21 cellular contexts compared by ENCODE assay signal in the genomic region with DNA sequence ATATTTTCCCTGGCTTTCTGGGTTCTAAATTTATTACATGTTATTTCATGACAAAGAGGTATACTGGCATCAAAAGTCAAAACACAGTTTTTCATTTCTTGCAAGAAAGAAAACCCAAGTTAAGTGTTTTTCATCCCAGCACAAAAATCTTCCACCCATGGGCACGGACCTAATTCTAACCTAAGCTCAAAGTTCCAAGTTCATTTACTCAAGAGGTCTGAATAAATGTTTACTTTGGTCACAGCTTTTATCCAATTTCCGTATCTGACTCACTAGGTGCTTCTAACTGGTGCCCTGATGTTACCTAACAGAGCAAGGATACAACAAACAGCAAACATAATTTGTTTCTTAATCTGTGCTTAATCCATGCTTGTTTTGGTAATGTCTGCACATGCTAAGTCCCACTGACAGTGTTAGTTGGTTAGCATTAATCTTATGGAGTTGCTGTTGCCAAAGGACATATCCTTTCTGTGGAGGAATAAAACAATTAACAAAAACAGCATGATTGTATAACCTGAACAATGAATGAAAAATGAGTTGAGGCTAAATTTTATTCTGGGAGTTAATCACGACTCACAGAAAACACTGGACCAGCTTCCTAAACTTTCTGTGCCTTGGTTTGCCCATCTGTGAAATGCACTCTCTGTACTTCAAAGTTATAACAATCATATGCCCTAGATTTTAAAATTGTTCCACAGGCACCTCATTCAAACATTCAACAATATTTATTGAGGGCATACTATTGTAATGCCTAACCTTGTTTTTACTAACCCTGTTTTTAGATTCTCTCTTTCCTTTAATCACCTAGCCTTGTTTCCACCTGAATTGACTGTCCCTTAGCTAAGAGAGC. TPM values are rescaled to one million over a fixed set of nuclear protein-coding genes. Genes with fewer than 3 reads are reported as not detected.
DNase-seq lines count a peak whose midpoint lies in the region; ATAC-seq and TF ChIP-seq lines count a peak whose summit lies in the region.
"Had no signal": no experiment of that assay in that cellular context is flagged by ENCODE, and none has a peak within 500 bp of the region (broad histone marks: within the 10 kb centered on the region; RNA-seq: fewer than 3 reads in every experiment).

No MANE protein-coding gene starts in this region.

- H3K27ac Mint-ChIP-seq in type B pancreatic cell (peak overlapping the region; percentile 42), nephron progenitor cell (no peak overlapping the region)
- H3K27ac Mint-ChIP-seq: activated naive CD8-positive, alpha-beta T cell; activated T-cell treated with anti-CD3 and anti-CD28 coated beads, Interleukin-2, amount 50 U/mL, for 72 hours; natural killer cell treated with Interleukin-12 subunit alpha and Interleukin-12 subunit beta and Interleukin-15 and Interleukin-18, amount 100 ng/mL, for 72 hours had no signal

- H3K36me3 Mint-ChIP-seq in type B pancreatic cell: no peaks in the 10 kb centered on the region
- peaks cover 5% of the 10 kb centered on the region for H3K36me3 Mint-ChIP-seq in nephron progenitor cell (ENCODE audit: low read depth)
- H3K36me3 Mint-ChIP-seq: activated naive CD8-positive, alpha-beta T cell; natural killer cell treated with Interleukin-12 subunit alpha and Interleukin-12 subunit beta and Interleukin-15 and Interleukin-18, amount 100 ng/mL, for 72 hours had no signal

- 49 to 59% methylated on average over 3 of the region's 3 CpGs for WGBS in gastroesophageal sphincter (ENCODE audit: low coverage in 1 of 2), 2 donors

- H3K4me3 Mint-ChIP-seq in type B pancreatic cell (no peak overlapping the region), nephron progenitor cell (no peak overlapping the region)
- H3K4me3 Mint-ChIP-seq: activated naive CD8-positive, alpha-beta T cell; activated T-cell treated with anti-CD3 and anti-CD28 coated beads, Interleukin-2, amount 50 U/mL, for 72 hours; natural killer cell treated with Interleukin-12 subunit alpha and Interleukin-12 subunit beta and Interleukin-15 and Interleukin-18, amount 100 ng/mL, for 72 hours had no signal

- DNase-seq in SIG-M5 treated with dmso at 0.1 percent for 504 hours (lab: John Stamatoyannopoulos, UW; ENCODE audit: unreplicated experiment) (peak; percentile 37), SIG-M5 (lab: John Stamatoyannopoulos, UW) (no peak), NCI-H82 treated with DMSO at 0.1 percent for 48 hours (lab: John Stamatoyannopoulos, UW; ENCODE audit: unreplicated experiment) (peak; percentile 47), left lobe of liver (ENCODE audit: low spot score) (no peak), type B pancreatic cell (ENCODE audit: extremely low spot score, unreplicated experiment) (no peak), nephron progenitor cell (no peak)
- DNase-seq: activated CD4-positive, CD25-positive, alpha-beta regulatory T cell; activated CD8-positive, alpha-beta memory T cell treated with anti-CD3 and anti-CD28 coated beads for 24 hours; activated T-cell treated with anti-CD3 and anti-CD28 coated beads, Interleukin-2, amount 50 U/mL, for 72 hours; H7; IMR-90; NCI-H2029; NCI-H524 treated with DMSO at 0.1 percent for 48 hours had no signal

- no peaks in the 10 kb centered on the region for H3K9me3 ChIP-seq in gastroesophageal sphincter
- H3K9me3 ChIP-seq: vagina had no signal

- no peak overlapping the region for H3K27ac ChIP-seq in gastroesophageal sphincter
- H3K27ac ChIP-seq: BLaER1 treated with 17β-estradiol and CSF1 and Interleukin-3, amounts not matched to agents 10 nM and 100 nM; SK-N-MC; vagina had no signal

- TF ChIP-seq EP300 in gastroesophageal sphincter (IDR thresholded peaks at IDR 0.05): no peak

- H3K4me1 Mint-ChIP-seq in type B pancreatic cell (ENCODE audit: unreplicated experiment): peaks cover 5% of the 10 kb centered on the region
- peaks cover 35% of the 10 kb centered on the region for H3K4me1 Mint-ChIP-seq in nephron progenitor cell

- no peaks in the 10 kb centered on the region for H3K27me3 ChIP-seq in gastroesophageal sphincter
- H3K27me3 ChIP-seq: BLaER1 treated with 17β-estradiol and CSF1 and Interleukin-3, amounts not matched to agents 10 nM and 100 nM; vagina had no signal

- H3K27me3 Mint-ChIP-seq in type B pancreatic cell (no peaks in the 10 kb centered on the region), nephron progenitor cell (ENCODE audit: low read depth, poor library complexity) (peaks cover 9% of the 10 kb centered on the region)

- ATAC-seq in left lobe of liver (peak; percentile 4), GM21737 (IDR thresholded peaks at IDR 0.05; ENCODE audit: unreplicated experiment) (no peak), gastroesophageal sphincter (no peak)
- ATAC-seq: activated T-cell treated with anti-CD3 and anti-CD28 coated beads, Interleukin-2, amount 50 U/mL, for 72 hours; natural killer cell treated with Interleukin-12 subunit alpha and Interleukin-12 subunit beta and Interleukin-15 and Interleukin-18, amount 100 ng/mL, for 72 hours; Panc1 had no signal

- TF ChIP-seq CTCF in type B pancreatic cell (conservative IDR thresholded peaks at IDR 0.05): no peak
- no peak for TF ChIP-seq CTCF in nephron progenitor cell (IDR thresholded peaks at IDR 0.05)
- TF ChIP-seq CTCF in gastroesophageal sphincter (IDR thresholded peaks at IDR 0.05): no peak

- TF ChIP-seq POLR2A in gastroesophageal sphincter (IDR thresholded peaks at IDR 0.05): no peak

- H3K9me3 Mint-ChIP-seq in type B pancreatic cell (no peaks in the 10 kb centered on the region), nephron progenitor cell (peaks cover 12% of the 10 kb centered on the region)
- H3K9me3 Mint-ChIP-seq: activated T-cell treated with anti-CD3 and anti-CD28 coated beads, Interleukin-2, amount 50 U/mL, for 72 hours; natural killer cell treated with Interleukin-12 subunit alpha and Interleukin-12 subunit beta and Interleukin-15 and Interleukin-18, amount 100 ng/mL, for 72 hours had no signal

- H3K4me1 ChIP-seq in gastroesophageal sphincter: peaks cover 0 to 6% (median 0%) of the 10 kb centered on the region in 3 donors
- H3K4me1 ChIP-seq: vagina had no signal

- H3K4me3 ChIP-seq in gastroesophageal sphincter: no peak overlapping the region
- H3K4me3 ChIP-seq: BLaER1 treated with 17β-estradiol and CSF1 and Interleukin-3, amounts not matched to agents 10 nM and 100 nM; SK-N-MC; vagina had no signal

- H3K36me3 ChIP-seq in gastroesophageal sphincter: no peaks in the 10 kb centered on the region
- H3K36me3 ChIP-seq: vagina had no signal

RNA-seq across cellular contexts. Expression of gene CHD1L, which starts 4.2 kb away (rescaled TPM):
- total RNA-seq in left lobe of liver (27.9 TPM), type B pancreatic cell (ENCODE audit: low replicate concordance) (36.8 and 67.1 TPM in 2 replicates), gastroesophageal sphincter (10 to 100 TPM; 14.4 to 22.1 (median 20.7) TPM)

RNA-seq across cellular contexts. Expression of gene FMO5, which starts 13.1 kb away (rescaled TPM):
- 108 TPM for total RNA-seq in left lobe of liver
- 2.4 and 3.8 TPM in 2 replicates for total RNA-seq in type B pancreatic cell (ENCODE audit: low replicate concordance)
- 1 to 10 TPM; 1.1 to 8.6 (median 2.2) TPM for total RNA-seq in gastroesophageal sphincter
- total RNA-seq: natural killer cell treated with Interleukin-12 subunit alpha and Interleukin-12 subunit beta and Interleukin-15 and Interleukin-18, amount 100 ng/mL, for 72 hours had no signal

Comparison
In these comparisons a context has a peak if more than half of its experiments do, and no peak if none do; other contexts are left out.
1. DNase-seq: peak in SIG-M5 treated with dmso at 0.1 percent for 504 hours (single experiment) and NCI-H82 treated with DMSO at 0.1 percent for 48 hours (single experiment); none in SIG-M5 (single experiment), left lobe of liver (single experiment), type B pancreatic cell (single experiment) and nephron progenitor cell (single experiment).
2. RNA of gene FMO5, which starts 13.1 kb away (total RNA-seq): 108 TPM in left lobe of liver (single experiment); 1.1 to 8.6 TPM in gastroesophageal sphincter and 2.4 to 3.8 TPM in type B pancreatic cell; every median in the first group is over 10 times any median in the second.